9 cellular contexts compared by ENCODE assay signal in genomic region chr12:32502693-32503510, GRCh38.
A peak's percentile ranks its signal among the peaks of the same experiment; 100 is the strongest.
DNase-seq lines count a peak whose midpoint lies in the region; ATAC-seq and TF ChIP-seq lines count a peak whose summit lies in the region.
"Had no signal": no experiment of that assay in that cellular context is flagged by ENCODE, and none has a peak within 500 bp of the region (broad histone marks: within the 10 kb centered on the region; RNA-seq: fewer than 3 reads in every experiment).

No MANE protein-coding gene starts in this region.

- peaks cover 33% of the 10 kb centered on the region for H3K4me1 ChIP-seq in ectodermal cell (ENCODE audit: control insufficient read depth, insufficient read depth, low read length)
- H3K4me1 ChIP-seq in lung (ENCODE audit: control insufficient read depth in 2 of 2, insufficient read depth in 2 of 2, low read length in 2 of 2) = peaks cover 3 to 34% of the 10 kb centered on the region in 2 donors
- H3K4me1 ChIP-seq in upper lobe of right lung = peaks cover 40% of the 10 kb centered on the region

- H3K36me3 ChIP-seq in ectodermal cell (ENCODE audit: control insufficient read depth, insufficient read depth, low read length) (no peaks in the 10 kb centered on the region), lung (ENCODE audit: control insufficient read depth in 2 of 2, insufficient read depth in 2 of 2, low read length in 2 of 2) (peaks cover 0 to 3% of the 10 kb centered on the region in 2 donors), upper lobe of right lung (no peaks in the 10 kb centered on the region)
- H3K36me3 ChIP-seq: BLaER1 treated with 17β-estradiol and CSF1 and Interleukin-3, amounts not matched to agents 10 nM and 100 nM had no signal

- intact Hi-C loops in upper lobe of right lung (cut with DNase I) = no loop called here

- ATAC-seq in lung (ENCODE audit: insufficient read depth, low FRiP score) = no peak
- peak; percentile 78 for ATAC-seq in upper lobe of right lung
- ATAC-seq in GM19328 (IDR thresholded peaks at IDR 0.05; ENCODE audit: unreplicated experiment) = no peak

- no peak for TF ChIP-seq CTCF in lung (IDR thresholded peaks at IDR 0.05; ENCODE audit: control extremely low read depth, extremely low read depth)
- no peak for TF ChIP-seq CTCF in upper lobe of right lung (IDR thresholded peaks at IDR 0.05)

- DNase-seq in NCI-H2171 treated with DMSO at 0.1 percent for 48 hours (lab: John Stamatoyannopoulos, UW) (peak; percentile 36), NCI-H2171 (lab: John Stamatoyannopoulos, UW) (no peak), lung (ENCODE audit: low spot score) (peak; percentile 53), upper lobe of right lung (no peak), glomerular visceral epithelial cell (ENCODE audit: extremely low spot score) (no peak), 8988T (no peak)

- 47% methylated on average over 3 of the region's 3 CpGs for whole genome bisulfite sequencing in ectodermal cell, 2 experiments
- WGBS in lung, 2 donors = 18% methylated on average over 3 of the region's 3 CpGs

- H3K4me3 ChIP-seq in ectodermal cell (ENCODE audit: insufficient read depth, low read depth, low read length) = peak overlapping the region; percentile 61
- no peak overlapping the region for H3K4me3 ChIP-seq in lung
- peak overlapping the region; percentile 21 for H3K4me3 ChIP-seq in upper lobe of right lung
- H3K4me3 ChIP-seq: BLaER1 treated with 17β-estradiol and CSF1 and Interleukin-3, amounts not matched to agents 10 nM and 100 nM had no signal

- no peaks in the 10 kb centered on the region for H3K9me3 ChIP-seq in ectodermal cell (ENCODE audit: control insufficient read depth, low read length)
- H3K9me3 ChIP-seq in lung (ENCODE audit: control insufficient read depth in 2 of 2, insufficient read depth in 1 of 2, low read length in 1 of 2) = no peaks in the 10 kb centered on the region
- no peaks in the 10 kb centered on the region for H3K9me3 ChIP-seq in upper lobe of right lung
- H3K9me3 ChIP-seq: BLaER1 treated with 17β-estradiol and CSF1 and Interleukin-3, amounts not matched to agents 10 nM and 100 nM had no signal

- H3K27ac ChIP-seq in ectodermal cell (ENCODE audit: insufficient read depth, low read depth, low read length, poor library complexity, severe bottlenecking) (peak overlapping the region; percentile 93), lung (ENCODE audit: low read depth in 1 of 2, low read length in 1 of 2) (peak overlapping the region; percentile 7 to 67), upper lobe of right lung (peak overlapping the region; percentile 38)
- H3K27ac ChIP-seq: BLaER1 treated with 17β-estradiol and CSF1 and Interleukin-3, amounts not matched to agents 10 nM and 100 nM had no signal

- H3K27me3 ChIP-seq in ectodermal cell (ENCODE audit: control insufficient read depth, insufficient read depth, low read length, poor library complexity, severe bottlenecking) = no peaks in the 10 kb centered on the region
- no peaks in the 10 kb centered on the region for H3K27me3 ChIP-seq in lung (ENCODE audit: control insufficient read depth, insufficient read depth)
- no peaks in the 10 kb centered on the region for H3K27me3 ChIP-seq in upper lobe of right lung
- H3K27me3 ChIP-seq: BLaER1 treated with 17β-estradiol and CSF1 and Interleukin-3, amounts not matched to agents 10 nM and 100 nM had no signal

Comparison
In these comparisons a context has a peak if more than half of its experiments do, and no peak if none do; other contexts are left out.
1. DNase-seq: peak in NCI-H2171 treated with DMSO at 0.1 percent for 48 hours (single experiment) and lung (single experiment); none in NCI-H2171 (single experiment), upper lobe of right lung (single experiment), glomerular visceral epithelial cell (single experiment) and 8988T (single experiment).
2. H3K27ac ChIP-seq: peak in every context shown above with its lines; median percentile 93 in ectodermal cell; 38 in upper lobe of right lung; 37 in lung.